8 cellular contexts compared by ENCODE assay signal in genomic region chr22:45268958-45269844, GRCh38. TPM values are rescaled to one million over a fixed set of nuclear protein-coding genes. Genes with fewer than 3 reads are reported as not detected.
A peak's percentile ranks its signal among the peaks of the same experiment; 100 is the strongest.
DNase-seq lines count a peak whose midpoint lies in the region; ATAC-seq and TF ChIP-seq lines count a peak whose summit lies in the region.

No MANE protein-coding gene starts in this region.

- TF ChIP-seq CTCF in AG04450 (IDR thresholded peaks at IDR 0.05; ENCODE audit: low read depth, low read length) = peak; percentile 72
- TF ChIP-seq CTCF in LNCAP (IDR thresholded peaks at IDR 0.05) = peak; percentile 85
- peak; percentile 88 to 97 for TF ChIP-seq CTCF in right atrium auricular region (IDR thresholded peaks at IDR 0.05)
- TF ChIP-seq CTCF in progenitor cell of endocrine pancreas (IDR thresholded peaks at IDR 0.05; ENCODE audit: unreplicated experiment) = peak; percentile 97

- peak; percentile 86 for ATAC-seq in GM18909 (IDR thresholded peaks at IDR 0.05; ENCODE audit: poor library complexity, unreplicated experiment)

- no peaks in the 10 kb centered on the region for H3K36me3 Mint-ChIP-seq in progenitor cell of endocrine pancreas (ENCODE audit: insufficient read depth)

- H3K27ac ChIP-seq in AG04450 (ENCODE audit: low read depth, low read length) = no peak overlapping the region
- H3K27ac ChIP-seq in right atrium auricular region = peak overlapping the region; percentile 31 to 71

- H3K4me1 Mint-ChIP-seq in progenitor cell of endocrine pancreas (ENCODE audit: low read depth) = peaks cover 9% of the 10 kb centered on the region

- H3K9me3 Mint-ChIP-seq in progenitor cell of endocrine pancreas (ENCODE audit: low read depth) = no peaks in the 10 kb centered on the region

- H3K4me1 ChIP-seq in right atrium auricular region = peaks cover 0 to 41% of the 10 kb centered on the region in 2 donors

- no peaks in the 10 kb centered on the region for H3K9me3 ChIP-seq in AG04450 (ENCODE audit: control insufficient read depth, insufficient read depth, low read length)
- H3K9me3 ChIP-seq in right atrium auricular region = no peaks in the 10 kb centered on the region

- DNase-seq in AG04450 (ENCODE audit: low read depth, low spot score) (peak; percentile 23), T-helper 2 cell (peak; percentile 77 to 95 (median 82)), amniotic stem cell (lab: John Stamatoyannopoulos, UW) (peak; percentile 45), right atrium auricular region (ENCODE audit: low spot score) (peak; percentile 79), progenitor cell of endocrine pancreas (ENCODE audit: low spot score, unreplicated experiment) (peak; percentile 96), ureter (ENCODE audit: low spot score) (peak; percentile 84)

- H3K27me3 ChIP-seq in AG04450 (ENCODE audit: control insufficient read depth, insufficient read depth, low read length) (peaks cover 3% of the 10 kb centered on the region), right atrium auricular region (no peaks in the 10 kb centered on the region)

- H3K36me3 ChIP-seq in right atrium auricular region = no peaks in the 10 kb centered on the region

- H3K27ac Mint-ChIP-seq in progenitor cell of endocrine pancreas = peak overlapping the region; percentile 89

- H3K4me3 Mint-ChIP-seq in progenitor cell of endocrine pancreas (ENCODE audit: low read depth) = peak overlapping the region; percentile 81

- peaks cover 23% of the 10 kb centered on the region for H3K27me3 Mint-ChIP-seq in progenitor cell of endocrine pancreas

- H3K4me3 ChIP-seq in AG04450 (ENCODE audit: low read depth, low read length) (peak overlapping the region; percentile 67), right atrium auricular region (peak overlapping the region; percentile 47 to 59)

- CTCF ChIA-PET in AG04450 (lab: Charles Lee) = interaction anchor here (1.0 to 3.6 kb wide), 5 partner anchors 17 to 284 kb away, joined by 3 to 20 read pairs (median 5); no protein-coding TSS in a partner anchor

- POLR2A ChIA-PET in AG04450 (lab: Yijun Ruan, JAX) = no interaction called here

RNA-seq across cellular contexts. Expression of gene UPK3A, which starts 15.5 kb away (rescaled TPM):
- not detected in 2 replicates for polyA plus RNA-seq in AG04450 (2011; rRNA removed)
- not detected in 2 replicates for polyA minus RNA-seq in AG04450 (2011; rRNA and poly(A)+ RNA removed)
- total RNA-seq in right atrium auricular region (not detected), progenitor cell of endocrine pancreas (0.57 and 1.9 TPM in 2 replicates), ureter (233 TPM)

RNA-seq across cellular contexts. Expression of gene KIAA0930, which starts 28.5 kb away (rescaled TPM):
- polyA plus RNA-seq in AG04450 (2011; rRNA removed) = 49.4 and 58.0 TPM in 2 replicates
- polyA minus RNA-seq in AG04450 (2011; rRNA and poly(A)+ RNA removed) = 29.0 and 40.5 TPM in 2 replicates
- total RNA-seq in right atrium auricular region (10 to 100 TPM; 13.0 to 20.4 TPM), progenitor cell of endocrine pancreas (44.1 and 45.3 TPM in 2 replicates), ureter (79.2 TPM)

RNA-seq across cellular contexts. Expression of gene FAM118A, which starts 40.5 kb away (rescaled TPM):
- 22.6 and 23.3 TPM in 2 replicates for polyA plus RNA-seq in AG04450 (2011; rRNA removed)
- 22.9 and 25.2 TPM in 2 replicates for polyA minus RNA-seq in AG04450 (2011; rRNA and poly(A)+ RNA removed)
- total RNA-seq in right atrium auricular region (10 to 100 TPM; 11.6 to 12.4 TPM), progenitor cell of endocrine pancreas (122 and 131 TPM in 2 replicates), ureter (52.7 TPM)

Comparison
In these comparisons a context has a peak if more than half of its experiments do, and no peak if none do; other contexts are left out.
1. DNase-seq: peak in every context shown above with its lines; median percentile 96 in progenitor cell of endocrine pancreas; 84 in ureter; 82 in T-helper 2 cell; 79 in right atrium auricular region; 45 in amniotic stem cell; 23 in AG04450.
2. RNA of gene UPK3A, which starts 15.5 kb away (total RNA-seq): 233 TPM in ureter (single experiment); 0.57 to 1.9 TPM in progenitor cell of endocrine pancreas and not detected in right atrium auricular region; every median in the first group is over 10 times any median in the second.
3. Peak in every context shown above with its lines, with median percentiles within 50 percentile points of each other: CTCF ChIP-seq.